8 cellular contexts compared by ENCODE assay signal in the genomic region with DNA sequence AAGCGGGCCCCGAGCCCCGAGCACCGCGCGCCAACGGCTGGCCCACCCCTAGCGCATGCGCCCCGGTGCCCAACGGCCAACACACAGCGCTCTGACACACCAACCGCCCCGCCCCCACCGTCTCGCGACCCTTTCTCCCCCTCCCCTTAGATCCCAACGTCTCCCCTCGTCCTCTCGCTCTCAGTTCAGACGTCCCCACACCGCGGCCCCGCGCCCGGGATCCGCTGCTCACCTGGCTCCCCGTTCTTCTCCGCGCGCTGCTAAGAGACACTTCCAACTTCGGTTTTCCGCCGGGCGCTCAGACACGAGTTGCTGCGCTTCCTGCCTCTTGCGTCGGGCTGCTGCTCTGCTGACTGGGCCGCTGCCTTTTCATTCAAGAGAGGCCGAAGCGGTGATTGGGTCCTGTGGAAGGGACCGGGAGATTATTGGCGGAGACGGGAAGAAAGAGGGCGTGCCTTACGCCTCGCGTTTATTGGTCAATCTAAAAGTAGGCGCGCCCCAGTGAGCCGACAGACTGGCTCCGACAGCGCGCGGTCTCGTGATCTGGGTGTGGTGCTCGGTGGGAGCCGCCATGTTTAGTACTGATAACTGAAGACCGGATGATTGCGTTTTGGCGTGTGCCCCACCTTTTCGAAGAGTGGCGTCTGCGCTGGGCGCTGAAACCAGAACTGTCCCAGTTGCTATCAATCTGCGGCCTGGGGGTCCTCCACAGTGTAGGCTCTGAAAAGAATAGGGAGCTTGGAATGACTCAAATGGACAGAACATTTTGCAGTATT. TPM values are rescaled to one million over a fixed set of nuclear protein-coding genes. Genes with fewer than 3 reads are reported as not detected.
DNase-seq lines count a peak whose midpoint lies in the region; ATAC-seq and TF ChIP-seq lines count a peak whose summit lies in the region.

A gene (minus strand): TSS at position 304 of the 776 bp plus-strand sequence. CDS start 6,121 bp downstream, outside the sequence.

- H3K4me1 Mint-ChIP-seq in chondrocyte (ENCODE audit: low read depth), result peaks cover 42% of the 10 kb centered on the region

- no peaks in the 10 kb centered on the region for H3K27me3 Mint-ChIP-seq in chondrocyte (ENCODE audit: low read depth)

- peak; percentile 98 to 99 for DNase-seq in AML-193 (lab: John Stamatoyannopoulos, UW)
- DNase-seq in NCI-H510A treated with DMSO at 0.1 percent for 48 hours (lab: John Stamatoyannopoulos, UW), result peak; percentile 98
- DNase-seq in activated CD4-positive, alpha-beta T cell treated with anti-CD3 and anti-CD28 coated beads for 24 hours (ENCODE audit: low read depth in 2 of 2), result peak; percentile 91 to 92
- peak; percentile 99 for DNase-seq in chondrocyte (ENCODE audit: low spot score)
- DNase-seq in kidney epithelial cell (ENCODE audit: low read depth), result peak; percentile 95
- DNase-seq in stimulated activated CD4-positive, alpha-beta T cell treated with anti-CD3 and anti-CD28 coated beads, Interleukin-15, amount 100 ng/mL, for 48 hours (ENCODE audit: low read depth in 2 of 2), result peak; percentile 94 to 97

- no peaks in the 10 kb centered on the region for H3K36me3 ChIP-seq in kidney epithelial cell (ENCODE audit: control insufficient read depth, insufficient read depth, low read length)

- TF ChIP-seq POLR2A in GM19193 (IDR thresholded peaks at IDR 0.05; ENCODE audit: extremely low read depth, insufficient read depth, insufficient read length), result peak; percentile 87

- no peaks in the 10 kb centered on the region for H3K9me3 Mint-ChIP-seq in chondrocyte (ENCODE audit: low read depth)

- H3K36me3 Mint-ChIP-seq in chondrocyte (ENCODE audit: low read depth), result peaks cover 9% of the 10 kb centered on the region

- ATAC-seq in HG03439 (IDR thresholded peaks at IDR 0.05; ENCODE audit: unreplicated experiment), result peak; percentile 86

- H3K4me3 ChIP-seq in kidney epithelial cell (ENCODE audit: low read depth, low read length), result peak within 1 kb of the TSS; percentile 90

- peak within 1 kb of the TSS; percentile 100 for H3K27ac Mint-ChIP-seq in chondrocyte (ENCODE audit: unreplicated experiment)

- TF ChIP-seq CTCF in chondrocyte (IDR thresholded peaks at IDR 0.05) (no peak), kidney epithelial cell (IDR thresholded peaks at IDR 0.05; ENCODE audit: insufficient read depth, low read length, poor library complexity, severe bottlenecking) (no peak)

- peak within 1 kb of the TSS; percentile 100 for H3K4me3 Mint-ChIP-seq in chondrocyte (ENCODE audit: unreplicated experiment)

- H3K27me3 ChIP-seq in kidney epithelial cell (ENCODE audit: control insufficient read depth, insufficient read depth, low read length), result no peaks in the 10 kb centered on the region

RNA-seq across cellular contexts. Expression of the gene that starts here (rescaled TPM):
- total RNA-seq in chondrocyte (51.4 to 58.5 TPM (median 51.8 TPM) in 3 replicates), kidney epithelial cell (96.4 and 111 TPM in 2 replicates)

Comparison
In these comparisons a context has a peak if more than half of its experiments do, and no peak if none do; other contexts are left out.
1. Peak in every context shown above with its lines: DNase-seq, ATAC-seq and H3K4me3 ChIP-seq.